Comparison of ENCODE assay signal across 1 cellular context in the genomic region with DNA sequence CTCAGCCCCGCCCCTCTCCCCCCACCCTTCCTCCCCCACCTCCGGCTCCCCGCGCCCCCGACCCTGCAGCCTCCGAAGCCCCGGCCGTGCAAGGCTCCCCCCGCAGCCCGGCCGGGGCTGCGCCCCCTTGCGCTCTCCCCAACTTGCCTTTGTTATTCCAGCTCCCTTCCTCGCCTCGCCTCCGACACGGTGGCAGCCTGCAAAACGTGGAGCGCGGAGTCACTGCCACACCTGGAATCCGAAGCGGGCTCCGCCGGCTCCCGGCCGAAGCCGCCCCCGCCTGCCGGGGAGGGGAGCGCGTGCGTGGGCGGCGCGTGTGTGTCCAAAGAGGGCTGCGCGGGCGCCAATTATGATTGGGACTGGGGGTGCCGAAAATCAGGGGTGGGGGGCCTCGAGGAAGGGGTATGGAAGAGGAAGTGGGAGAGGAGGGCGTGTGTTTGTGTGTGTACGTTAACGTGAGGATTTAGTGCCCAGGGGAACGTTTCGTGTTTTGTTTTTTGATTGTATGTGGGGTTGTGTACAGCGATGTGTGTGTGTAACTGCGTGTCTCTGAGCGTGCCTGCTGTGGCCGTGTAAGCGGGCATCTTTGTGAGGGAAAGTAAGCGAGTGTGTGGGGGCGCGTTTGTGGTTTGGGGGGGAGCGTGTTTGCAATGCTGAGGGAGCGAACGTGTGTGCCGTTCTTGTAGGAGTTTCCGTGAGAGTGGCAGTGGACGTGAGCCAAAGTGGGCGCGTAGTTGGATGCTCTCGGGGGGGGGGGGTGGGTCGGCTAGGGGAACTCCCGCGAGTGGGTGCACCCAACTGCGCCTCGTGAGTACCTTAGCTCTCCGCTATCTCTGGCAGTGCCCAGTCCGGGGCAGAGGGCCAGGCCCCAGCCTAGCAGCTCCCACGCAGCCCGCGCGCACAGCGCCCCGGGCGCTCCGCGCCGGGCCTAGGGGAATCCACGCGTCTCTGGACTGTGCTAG.
TF ChIP-seq lines count a peak whose summit lies in the region.

No MANE protein-coding gene starts in this region.

TF ChIP-seq in HEK293, 187 proteins besides CTCF, POLR2A, EP300 and RAD21 (continued from another document and continues in another):
- TF ChIP-seq, protein P1, sequence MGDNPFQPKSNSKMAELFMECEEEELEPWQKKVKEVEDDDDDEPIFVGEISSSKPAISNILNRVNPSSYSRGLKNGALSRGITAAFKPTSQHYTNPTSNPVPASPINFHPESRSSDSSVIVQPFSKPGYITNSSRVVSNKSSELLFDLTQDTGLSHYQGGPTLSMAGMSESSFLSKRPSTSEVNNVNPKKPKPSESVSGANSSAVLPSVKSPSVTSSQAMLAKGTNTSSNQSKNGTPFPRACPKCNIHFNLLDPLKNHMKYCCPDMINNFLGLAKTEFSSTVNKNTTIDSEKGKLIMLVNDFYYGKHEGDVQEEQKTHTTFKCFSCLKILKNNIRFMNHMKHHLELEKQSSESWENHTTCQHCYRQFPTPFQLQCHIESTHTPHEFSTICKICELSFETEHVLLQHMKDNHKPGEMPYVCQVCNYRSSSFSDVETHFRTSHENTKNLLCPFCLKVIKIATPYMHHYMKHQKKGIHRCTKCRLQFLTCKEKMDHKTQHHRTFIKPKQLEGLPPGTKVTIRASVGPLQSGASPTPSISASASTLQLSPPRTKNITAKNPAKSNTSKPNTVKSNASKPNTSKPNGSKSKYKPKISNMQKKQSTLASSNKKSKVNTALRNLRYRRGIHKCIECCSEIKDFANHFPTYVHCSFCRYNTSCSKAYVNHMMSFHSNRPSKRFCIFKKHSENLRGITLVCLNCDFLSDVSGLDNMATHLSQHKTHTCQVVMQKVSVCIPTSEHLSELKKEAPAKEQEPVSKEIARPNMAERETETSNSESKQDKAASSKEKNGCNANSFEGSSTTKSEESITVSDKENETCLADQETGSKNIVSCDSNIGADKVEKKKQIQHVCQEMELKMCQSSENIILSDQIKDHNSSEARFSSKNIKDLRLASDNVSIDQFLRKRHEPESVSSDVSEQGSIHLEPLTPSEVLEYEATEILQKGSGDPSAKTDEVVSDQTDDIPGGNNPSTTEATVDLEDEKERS (tag by site-specific recombination; IDR thresholded peaks at IDR 0.05): no peak
- no peak for TF ChIP-seq SETDB1 (IDR thresholded peaks at IDR 0.05; ENCODE audit: insufficient read length, low read length)
- TF ChIP-seq, protein P2, sequence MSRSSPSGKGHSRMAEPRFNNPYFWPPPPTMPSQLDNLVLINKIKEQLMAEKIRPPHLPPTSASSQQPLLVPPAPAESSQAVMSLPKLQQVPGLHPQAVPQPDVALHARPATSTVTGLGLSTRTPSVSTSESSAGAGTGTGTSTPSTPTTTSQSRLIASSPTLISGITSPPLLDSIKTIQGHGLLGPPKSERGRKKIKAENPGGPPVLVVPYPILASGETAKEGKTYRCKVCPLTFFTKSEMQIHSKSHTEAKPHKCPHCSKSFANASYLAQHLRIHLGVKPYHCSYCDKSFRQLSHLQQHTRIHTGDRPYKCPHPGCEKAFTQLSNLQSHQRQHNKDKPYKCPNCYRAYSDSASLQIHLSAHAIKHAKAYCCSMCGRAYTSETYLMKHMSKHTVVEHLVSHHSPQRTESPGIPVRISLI (tag by site-specific recombination; IDR thresholded peaks at IDR 0.05): no peak
- TF ChIP-seq, protein P3, sequence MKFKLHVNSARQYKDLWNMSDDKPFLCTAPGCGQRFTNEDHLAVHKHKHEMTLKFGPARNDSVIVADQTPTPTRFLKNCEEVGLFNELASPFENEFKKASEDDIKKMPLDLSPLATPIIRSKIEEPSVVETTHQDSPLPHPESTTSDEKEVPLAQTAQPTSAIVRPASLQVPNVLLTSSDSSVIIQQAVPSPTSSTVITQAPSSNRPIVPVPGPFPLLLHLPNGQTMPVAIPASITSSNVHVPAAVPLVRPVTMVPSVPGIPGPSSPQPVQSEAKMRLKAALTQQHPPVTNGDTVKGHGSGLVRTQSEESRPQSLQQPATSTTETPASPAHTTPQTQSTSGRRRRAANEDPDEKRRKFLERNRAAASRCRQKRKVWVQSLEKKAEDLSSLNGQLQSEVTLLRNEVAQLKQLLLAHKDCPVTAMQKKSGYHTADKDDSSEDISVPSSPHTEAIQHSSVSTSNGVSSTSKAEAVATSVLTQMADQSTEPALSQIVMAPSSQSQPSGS (tag by site-specific recombination; IDR thresholded peaks at IDR 0.05; ENCODE audit: low read depth): 0 out of 2 replicates have a peak, but pooled peaks have one; percentile 1
- peak; percentile 99 for TF ChIP-seq ZFHX2 (tag by site-specific recombination; conservative IDR thresholded peaks at IDR 0.05)
- TF ChIP-seq ZNF132 (tag by site-specific recombination; IDR thresholded peaks at IDR 0.05; ENCODE audit: borderline replicate concordance): no peak
- peak; percentile 71 for TF ChIP-seq ZFP3 (tag by site-specific recombination; IDR thresholded peaks at IDR 0.05; ENCODE audit: low read depth)
- TF ChIP-seq, protein P4, sequence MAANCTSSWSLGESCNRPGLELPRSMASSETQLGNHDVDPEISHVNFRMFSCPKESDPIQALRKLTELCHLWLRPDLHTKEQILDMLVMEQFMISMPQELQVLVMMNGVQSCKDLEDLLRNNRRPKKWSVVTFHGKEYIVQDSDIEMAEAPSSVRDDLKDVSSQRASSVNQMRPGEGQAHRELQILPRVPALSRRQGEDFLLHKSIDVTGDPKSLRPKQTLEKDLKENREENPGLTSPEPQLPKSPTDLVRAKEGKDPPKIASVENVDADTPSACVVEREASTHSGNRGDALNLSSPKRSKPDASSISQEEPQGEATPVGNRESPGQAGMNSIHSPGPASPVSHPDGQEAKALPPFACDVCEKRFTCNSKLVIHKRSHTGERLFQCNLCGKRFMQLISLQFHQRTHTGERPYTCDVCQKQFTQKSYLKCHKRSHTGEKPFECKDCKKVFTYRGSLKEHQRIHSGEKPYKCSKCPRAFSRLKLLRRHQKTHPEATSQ (tag by site-specific recombination; IDR thresholded peaks at IDR 0.05): no peak
- no peak for TF ChIP-seq ZNF670 (tag by site-specific recombination; IDR thresholded peaks at IDR 0.05; ENCODE audit: low read depth)
- TF ChIP-seq RBAK (tag by site-specific recombination; IDR thresholded peaks at IDR 0.05): no peak
- TF ChIP-seq, protein P5, sequence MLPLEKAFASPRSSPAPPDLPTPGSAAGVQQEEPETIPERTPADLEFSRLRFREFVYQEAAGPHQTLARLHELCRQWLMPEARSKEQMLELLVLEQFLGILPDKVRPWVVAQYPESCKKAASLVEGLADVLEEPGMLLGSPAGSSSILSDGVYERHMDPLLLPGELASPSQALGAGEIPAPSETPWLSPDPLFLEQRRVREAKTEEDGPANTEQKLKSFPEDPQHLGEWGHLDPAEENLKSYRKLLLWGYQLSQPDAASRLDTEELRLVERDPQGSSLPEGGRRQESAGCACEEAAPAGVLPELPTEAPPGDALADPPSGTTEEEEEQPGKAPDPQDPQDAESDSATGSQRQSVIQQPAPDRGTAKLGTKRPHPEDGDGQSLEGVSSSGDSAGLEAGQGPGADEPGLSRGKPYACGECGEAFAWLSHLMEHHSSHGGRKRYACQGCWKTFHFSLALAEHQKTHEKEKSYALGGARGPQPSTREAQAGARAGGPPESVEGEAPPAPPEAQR (tag by site-specific recombination; IDR thresholded peaks at IDR 0.05): 0 out of 2 replicates have a peak, but pooled peaks have one; percentile 54
- TF ChIP-seq, protein P6, sequence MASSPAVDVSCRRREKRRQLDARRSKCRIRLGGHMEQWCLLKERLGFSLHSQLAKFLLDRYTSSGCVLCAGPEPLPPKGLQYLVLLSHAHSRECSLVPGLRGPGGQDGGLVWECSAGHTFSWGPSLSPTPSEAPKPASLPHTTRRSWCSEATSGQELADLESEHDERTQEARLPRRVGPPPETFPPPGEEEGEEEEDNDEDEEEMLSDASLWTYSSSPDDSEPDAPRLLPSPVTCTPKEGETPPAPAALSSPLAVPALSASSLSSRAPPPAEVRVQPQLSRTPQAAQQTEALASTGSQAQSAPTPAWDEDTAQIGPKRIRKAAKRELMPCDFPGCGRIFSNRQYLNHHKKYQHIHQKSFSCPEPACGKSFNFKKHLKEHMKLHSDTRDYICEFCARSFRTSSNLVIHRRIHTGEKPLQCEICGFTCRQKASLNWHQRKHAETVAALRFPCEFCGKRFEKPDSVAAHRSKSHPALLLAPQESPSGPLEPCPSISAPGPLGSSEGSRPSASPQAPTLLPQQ (tag by site-specific recombination; IDR thresholded peaks at IDR 0.05): peak; percentile 71
- TF ChIP-seq ZNF311 (tag by site-specific recombination; IDR thresholded peaks at IDR 0.05; ENCODE audit: borderline replicate concordance): no peak
- TF ChIP-seq, protein P7, sequence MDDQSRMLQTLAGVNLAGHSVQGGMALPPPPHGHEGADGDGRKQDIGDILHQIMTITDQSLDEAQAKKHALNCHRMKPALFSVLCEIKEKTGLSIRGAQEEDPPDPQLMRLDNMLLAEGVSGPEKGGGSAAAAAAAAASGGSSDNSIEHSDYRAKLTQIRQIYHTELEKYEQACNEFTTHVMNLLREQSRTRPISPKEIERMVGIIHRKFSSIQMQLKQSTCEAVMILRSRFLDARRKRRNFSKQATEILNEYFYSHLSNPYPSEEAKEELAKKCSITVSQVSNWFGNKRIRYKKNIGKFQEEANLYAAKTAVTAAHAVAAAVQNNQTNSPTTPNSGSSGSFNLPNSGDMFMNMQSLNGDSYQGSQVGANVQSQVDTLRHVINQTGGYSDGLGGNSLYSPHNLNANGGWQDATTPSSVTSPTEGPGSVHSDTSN (CRISPR knock-in tag; IDR thresholded peaks at IDR 0.05): no peak
- TF ChIP-seq, protein P8, sequence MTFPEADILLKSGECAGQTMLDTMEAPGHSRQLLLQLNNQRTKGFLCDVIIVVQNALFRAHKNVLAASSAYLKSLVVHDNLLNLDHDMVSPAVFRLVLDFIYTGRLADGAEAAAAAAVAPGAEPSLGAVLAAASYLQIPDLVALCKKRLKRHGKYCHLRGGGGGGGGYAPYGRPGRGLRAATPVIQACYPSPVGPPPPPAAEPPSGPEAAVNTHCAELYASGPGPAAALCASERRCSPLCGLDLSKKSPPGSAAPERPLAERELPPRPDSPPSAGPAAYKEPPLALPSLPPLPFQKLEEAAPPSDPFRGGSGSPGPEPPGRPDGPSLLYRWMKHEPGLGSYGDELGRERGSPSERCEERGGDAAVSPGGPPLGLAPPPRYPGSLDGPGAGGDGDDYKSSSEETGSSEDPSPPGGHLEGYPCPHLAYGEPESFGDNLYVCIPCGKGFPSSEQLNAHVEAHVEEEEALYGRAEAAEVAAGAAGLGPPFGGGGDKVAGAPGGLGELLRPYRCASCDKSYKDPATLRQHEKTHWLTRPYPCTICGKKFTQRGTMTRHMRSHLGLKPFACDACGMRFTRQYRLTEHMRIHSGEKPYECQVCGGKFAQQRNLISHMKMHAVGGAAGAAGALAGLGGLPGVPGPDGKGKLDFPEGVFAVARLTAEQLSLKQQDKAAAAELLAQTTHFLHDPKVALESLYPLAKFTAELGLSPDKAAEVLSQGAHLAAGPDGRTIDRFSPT (tag by site-specific recombination; IDR thresholded peaks at IDR 0.05): 0 out of 2 replicates have a peak, but pooled peaks have one; percentile 5
- TF ChIP-seq ZNF610 (tag by site-specific recombination; IDR thresholded peaks at IDR 0.05; ENCODE audit: borderline replicate concordance): no peak; the same call in 1 of the 2 replicates
- TF ChIP-seq ZNF174 (tag by site-specific recombination; IDR thresholded peaks at IDR 0.05): no peak
- no peak for TF ChIP-seq TRIM28 (IDR thresholded peaks at IDR 0.05; ENCODE audit: borderline replicate concordance, low read length)
- TF ChIP-seq ZNF133 (tag by site-specific recombination; IDR thresholded peaks at IDR 0.05): no peak
- TF ChIP-seq, protein P9, sequence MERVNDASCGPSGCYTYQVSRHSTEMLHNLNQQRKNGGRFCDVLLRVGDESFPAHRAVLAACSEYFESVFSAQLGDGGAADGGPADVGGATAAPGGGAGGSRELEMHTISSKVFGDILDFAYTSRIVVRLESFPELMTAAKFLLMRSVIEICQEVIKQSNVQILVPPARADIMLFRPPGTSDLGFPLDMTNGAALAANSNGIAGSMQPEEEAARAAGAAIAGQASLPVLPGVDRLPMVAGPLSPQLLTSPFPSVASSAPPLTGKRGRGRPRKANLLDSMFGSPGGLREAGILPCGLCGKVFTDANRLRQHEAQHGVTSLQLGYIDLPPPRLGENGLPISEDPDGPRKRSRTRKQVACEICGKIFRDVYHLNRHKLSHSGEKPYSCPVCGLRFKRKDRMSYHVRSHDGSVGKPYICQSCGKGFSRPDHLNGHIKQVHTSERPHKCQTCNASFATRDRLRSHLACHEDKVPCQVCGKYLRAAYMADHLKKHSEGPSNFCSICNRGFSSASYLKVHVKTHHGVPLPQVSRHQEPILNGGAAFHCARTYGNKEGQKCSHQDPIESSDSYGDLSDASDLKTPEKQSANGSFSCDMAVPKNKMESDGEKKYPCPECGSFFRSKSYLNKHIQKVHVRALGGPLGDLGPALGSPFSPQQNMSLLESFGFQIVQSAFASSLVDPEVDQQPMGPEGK (tag by site-specific recombination; IDR thresholded peaks at IDR 0.05): peak; percentile 99
- peak; percentile 86 for TF ChIP-seq ZNF341 (tag by site-specific recombination; IDR thresholded peaks at IDR 0.05; ENCODE audit: low read depth)
- no peak for TF ChIP-seq ZNF707 (tag by site-specific recombination; IDR thresholded peaks at IDR 0.05)
- peak; percentile 96 for TF ChIP-seq ZNF530 (tag by site-specific recombination; IDR thresholded peaks at IDR 0.05; ENCODE audit: low read depth)
- TF ChIP-seq ZNF768 (tag by site-specific recombination; IDR thresholded peaks at IDR 0.05): no peak
- TF ChIP-seq ZNF211 (tag by site-specific recombination; IDR thresholded peaks at IDR 0.05; ENCODE audit: low read depth): no peak
- TF ChIP-seq ZNF416 (tag by site-specific recombination; IDR thresholded peaks at IDR 0.05): no peak
- no peak for TF ChIP-seq ZNF24 (tag by site-specific recombination; IDR thresholded peaks at IDR 0.05)
- no peak for TF ChIP-seq ZNF114 (tag by site-specific recombination; IDR thresholded peaks at IDR 0.05)
- TF ChIP-seq ZNF140 (tag by site-specific recombination; IDR thresholded peaks at IDR 0.05): no peak
- TF ChIP-seq ZNF404 (tag by site-specific recombination; IDR thresholded peaks at IDR 0.05): no peak
- TF ChIP-seq KLF8 (tag by site-specific recombination; IDR thresholded peaks at IDR 0.05): peak; percentile 96
- TF ChIP-seq ZNF433 (tag by site-specific recombination; IDR thresholded peaks at IDR 0.05; ENCODE audit: low read depth): no peak
- TF ChIP-seq ZNF121 (tag by site-specific recombination; IDR thresholded peaks at IDR 0.05): no peak; the same call in 1 of the 2 replicates
- TF ChIP-seq ZNF138 (tag by site-specific recombination; IDR thresholded peaks at IDR 0.05; ENCODE audit: borderline replicate concordance): no peak
- peak; percentile 41; the same call in 1 of the 2 replicates for TF ChIP-seq KLF10 (tag by site-specific recombination; IDR thresholded peaks at IDR 0.05)
- TF ChIP-seq ZNF621 (tag by site-specific recombination; IDR thresholded peaks at IDR 0.05): no peak
- TF ChIP-seq OVOL3 (tag by site-specific recombination; IDR thresholded peaks at IDR 0.05): no peak
- no peak for TF ChIP-seq ZNF571 (tag by site-specific recombination; IDR thresholded peaks at IDR 0.05)
- no peak; the same call in 1 of the 2 replicates for TF ChIP-seq ZFP37 (tag by site-specific recombination; IDR thresholded peaks at IDR 0.05)
- no peak for TF ChIP-seq ZNF548 (tag by site-specific recombination; IDR thresholded peaks at IDR 0.05)
- TF ChIP-seq WT1 (tag by site-specific recombination; IDR thresholded peaks at IDR 0.05): peak; percentile 58; the same call in 1 of the 2 replicates
- TF ChIP-seq ZNF677 (tag by site-specific recombination; IDR thresholded peaks at IDR 0.05): no peak
- TF ChIP-seq ZNF624 (tag by site-specific recombination; IDR thresholded peaks at IDR 0.05): no peak
- peak; percentile 30; the same call in 1 of the 2 replicates for TF ChIP-seq ZNF394 (tag by site-specific recombination; IDR thresholded peaks at IDR 0.05; ENCODE audit: borderline replicate concordance)
